18 cellular contexts compared by ENCODE assay signal in genomic region chr4:4529412-4529811, GRCh38. TPM values are rescaled to one million over a fixed set of nuclear protein-coding genes. Genes with fewer than 3 reads are reported as not detected.
DNase-seq lines count a peak whose midpoint lies in the region; ATAC-seq and TF ChIP-seq lines count a peak whose summit lies in the region.
"Had no signal": no experiment of that assay in that cellular context is flagged by ENCODE, and none has a peak within 500 bp of the region (broad histone marks: within the 10 kb centered on the region; RNA-seq: fewer than 3 reads in every experiment).

No MANE protein-coding gene starts in this region.

- H3K4me2 ChIP-seq in IMR-90 (ENCODE audit: low read depth, low read length) (no peak overlapping the region), neural progenitor cell (no peak overlapping the region)
- H3K4me2 ChIP-seq: A549; BLaER1 treated with 17β-estradiol and CSF1 and Interleukin-3, amounts not matched to agents 10 nM and 100 nM had no signal

- TF ChIP-seq RAD21 in IMR-90 (IDR thresholded peaks at IDR 0.05; ENCODE audit: low read length), result no peak

- no peak overlapping the region for H3K18ac ChIP-seq in IMR-90 (ENCODE audit: low read depth, low read length)

- no TSS peak for BruUV-seq in IMR-90 (replicated peaks; lab: Mats Ljungman, UMichigan)

- POLR2A ChIA-PET in IMR-90 (lab: Charles Lee; ENCODE audit: unreplicated experiment), result no interaction called here

- H3K4ac ChIP-seq in IMR-90 (ENCODE audit: low read depth, low read length), result no peak overlapping the region

- peaks cover 11% of the 10 kb centered on the region for H3K79me2 ChIP-seq in neural progenitor cell (ENCODE audit: low read depth)

- DNase-seq in IMR-90, result no peak
- no peak for DNase-seq in neural progenitor cell (ENCODE audit: low spot score)
- DNase-seq in psoas muscle, result no peak
- DNase-seq in RPMI8226, result no peak
- no peak for DNase-seq in GM13976 (ENCODE audit: low spot score)
- DNase-seq: AML-193; Caco-2; Calu3; CD4-positive, alpha-beta T cell; CD8-positive, alpha-beta T cell; DMS79 treated with DMSO at 0.1 percent for 48 hours; GF-D8 had no signal

- no peak overlapping the region for H4K8ac ChIP-seq in IMR-90 (ENCODE audit: low read depth in 2 of 2, low read length in 2 of 2)

- H3K27ac Mint-ChIP-seq in neural progenitor cell, result peak overlapping the region; percentile 35
- H3K27ac Mint-ChIP-seq: B cell; CD4-positive, alpha-beta T cell; CD8-positive, alpha-beta T cell had no signal

- H3K9me3 ChIP-seq in IMR-90 (ENCODE audit: control insufficient read depth, insufficient read depth, low read length), result no peaks in the 10 kb centered on the region
- H3K9me3 ChIP-seq in neural progenitor cell (ENCODE audit: low read depth), result no peaks in the 10 kb centered on the region
- H3K9me3 ChIP-seq in psoas muscle, result no peaks in the 10 kb centered on the region
- H3K9me3 ChIP-seq: A549; BLaER1 treated with 17β-estradiol and CSF1 and Interleukin-3, amounts not matched to agents 10 nM and 100 nM; Caco-2 had no signal

- dilution Hi-C loops in IMR-90 (cut with HindIII; ENCODE audit: low sequenced_read_pairs, unreplicated experiment), result no loop called here

- H3K27me3 Mint-ChIP-seq in neural progenitor cell (ENCODE audit: insufficient read depth, low read depth), result peaks cover 3% of the 10 kb centered on the region
- H3K27me3 Mint-ChIP-seq: B cell; CD4-positive, alpha-beta T cell had no signal

- H3K79me1 ChIP-seq in IMR-90 (ENCODE audit: low read depth in 1 of 2, low read length in 2 of 2), result peaks cover 31 to 48% of the 10 kb centered on the region in 2 experiments

- H2BK20ac ChIP-seq in IMR-90 (ENCODE audit: low read depth, low read length), result no peak overlapping the region

- H2AK9ac ChIP-seq in IMR-90 (replicated peaks; ENCODE audit: low read depth, low read length, poor library complexity), result no peak overlapping the region

- H3K4me1 ChIP-seq in IMR-90 (ENCODE audit: control insufficient read depth, insufficient read depth, low read length) (no peaks in the 10 kb centered on the region), neural progenitor cell (peaks cover 6% of the 10 kb centered on the region), psoas muscle (peaks cover 3% of the 10 kb centered on the region)
- H3K4me1 ChIP-seq: A549, Caco-2 had no signal

- H3K56ac ChIP-seq in IMR-90 (ENCODE audit: extremely low read depth, insufficient read depth, low read length), result no peak overlapping the region

- H2AK5ac ChIP-seq in IMR-90 (ENCODE audit: low read depth, low read length), result 0 out of 2 replicates have a peak overlapping the region, but pooled peaks have one; percentile 8

- H4K5ac ChIP-seq in IMR-90 (ENCODE audit: low read depth, low read length), result no peak overlapping the region

- H3K27me3 ChIP-seq in IMR-90 (ENCODE audit: control insufficient read depth, insufficient read depth, low read length) (no peaks in the 10 kb centered on the region), neural progenitor cell (no peaks in the 10 kb centered on the region), psoas muscle (ENCODE audit: insufficient read depth in 3 of 3, low read length in 2 of 3) (no peaks in the 10 kb centered on the region)
- H3K27me3 ChIP-seq: BLaER1 treated with 17β-estradiol and CSF1 and Interleukin-3, amounts not matched to agents 10 nM and 100 nM had no signal

- WGBS in IMR-90 (ENCODE audit: extremely low coverage in 2 of 2, insufficient read length in 1 of 2), 2 experiments, result 76% methylated on average over 2 of the region's 5 CpGs; no CpG with 5 or more reads in 1 of the 2 experiments
- WGBS in psoas muscle, 3 donors, result 38 to 57% (median 50%) methylated on average over 5 of the region's 5 CpGs

- H3K14ac ChIP-seq in IMR-90 (replicated peaks; ENCODE audit: low read depth, low read length), result no peak overlapping the region

- H3K9me1 ChIP-seq in IMR-90 (ENCODE audit: insufficient read depth, low read length), result peaks cover 16% of the 10 kb centered on the region

- H3K23ac ChIP-seq in IMR-90 (ENCODE audit: low read depth, low read length), result no peak overlapping the region

- in situ Hi-C loops in IMR-90 (cut with MboI; ENCODE audit: low sequenced_read_pairs), result no loop called here
- in situ Hi-C loops in GM13976 (cut with MboI; ENCODE audit: low sequenced_read_pairs, unreplicated experiment), result no loop called here

- CTCF ChIA-PET in IMR-90 (lab: Yijun Ruan, JAX), result interaction anchor here (1.7 to 1.8 kb wide), 2 partner anchors 9 to 10 kb away, joined by 4 to 8 read pairs; no protein-coding TSS in a partner anchor

- H2BK120ac ChIP-seq in IMR-90 (ENCODE audit: low read depth, low read length), result no peak overlapping the region

- ATAC-seq in IMR-90 (ENCODE audit: low read depth), result no peak
- peak; percentile 52 to 65 (median 59) for ATAC-seq in psoas muscle
- ATAC-seq in GM18520 (IDR thresholded peaks at IDR 0.05; ENCODE audit: unreplicated experiment), result no peak
- ATAC-seq: A549; CD8-positive, alpha-beta T cell had no signal

- peaks cover 16% of the 10 kb centered on the region for H4K20me1 ChIP-seq in IMR-90 (ENCODE audit: insufficient read depth, low read length)
- H4K20me1 ChIP-seq in neural progenitor cell (ENCODE audit: low read depth), result peaks cover 13% of the 10 kb centered on the region

- no peak overlapping the region for H3K4me3 Mint-ChIP-seq in neural progenitor cell
- H3K4me3 Mint-ChIP-seq: B cell; CD4-positive, alpha-beta T cell; CD8-positive, alpha-beta T cell had no signal

- H2AFZ ChIP-seq in IMR-90 (replicated peaks; ENCODE audit: low read length, poor library complexity), result no peak overlapping the region
- no peak overlapping the region for H2AFZ ChIP-seq in neural progenitor cell (replicated peaks)

- H3K4me1 Mint-ChIP-seq in neural progenitor cell, result peaks cover 27% of the 10 kb centered on the region

- H3K36me3 Mint-ChIP-seq in neural progenitor cell, result peaks cover 12% of the 10 kb centered on the region

- H3K36me3 ChIP-seq in IMR-90 (ENCODE audit: control insufficient read depth, insufficient read depth, low read length) (peaks cover 6% of the 10 kb centered on the region; the same call in 1 of the 2 replicates), neural progenitor cell (no peaks in the 10 kb centered on the region), psoas muscle (ENCODE audit: insufficient read depth in 1 of 2, low read depth in 1 of 2) (peaks cover 0 to 3% of the 10 kb centered on the region in 2 donors)

- no peak overlapping the region for H2BK15ac ChIP-seq in IMR-90 (ENCODE audit: low read depth, low read length)

- no peak overlapping the region for H2BK5ac ChIP-seq in IMR-90 (ENCODE audit: low read depth, low read length, poor library complexity, severe bottlenecking)

- no peak for TF ChIP-seq POLR2A in IMR-90 (IDR thresholded peaks at IDR 0.05; ENCODE audit: low read depth, low read length)

- no peak overlapping the region for H4K91ac ChIP-seq in IMR-90 (ENCODE audit: insufficient read depth, low read depth, low read length)

- TF ChIP-seq CTCF in IMR-90 (conservative IDR thresholded peaks at IDR 0.05; ENCODE audit: low read depth, low read length) (no peak), neural progenitor cell (IDR thresholded peaks at IDR 0.05) (no peak), psoas muscle (IDR thresholded peaks at IDR 0.05) (no peak), GM13976 (IDR thresholded peaks at IDR 0.05; ENCODE audit: borderline replicate concordance, control extremely low read depth, extremely low read depth, insufficient read depth, missing control alignments) (no peak)

- H3K4me3 ChIP-seq in IMR-90 (ENCODE audit: insufficient read depth, low read depth, low read length) (no peak overlapping the region), neural progenitor cell (no peak overlapping the region), psoas muscle (no peak overlapping the region)
- H3K4me3 ChIP-seq: A549; BLaER1 treated with 17β-estradiol and CSF1 and Interleukin-3, amounts not matched to agents 10 nM and 100 nM had no signal

- intact Hi-C loops in IMR-90 (cut with micrococcal nuclease), result no loop called here
- intact Hi-C loops in psoas muscle (cut with DNase I), result no loop called here

- H3F3A ChIP-seq in neural progenitor cell (ENCODE audit: low read depth), result peaks cover 7% of the 10 kb centered on the region

- H3K27ac ChIP-seq in IMR-90 (ENCODE audit: insufficient read depth, low read length) (no peak overlapping the region), neural progenitor cell (no peak overlapping the region), psoas muscle (no peak overlapping the region)
- H3K27ac ChIP-seq: 22Rv1; A549; BLaER1 treated with 17β-estradiol and CSF1 and Interleukin-3, amounts not matched to agents 10 nM and 100 nM; C4-2B had no signal

- H3K9ac ChIP-seq in IMR-90 (ENCODE audit: low read depth, low read length) (no peak overlapping the region), neural progenitor cell (no peak overlapping the region)
- H3K9ac ChIP-seq: BLaER1 treated with 17β-estradiol and CSF1 and Interleukin-3, amounts not matched to agents 10 nM and 100 nM had no signal

- H3K9me3 Mint-ChIP-seq in neural progenitor cell, result no peaks in the 10 kb centered on the region
- H3K9me3 Mint-ChIP-seq: CD4-positive, alpha-beta T cell; CD8-positive, alpha-beta T cell had no signal

TF ChIP-seq in IMR-90, 13 proteins besides CTCF, POLR2A, EP300 and RAD21:
- TF ChIP-seq MAFK (IDR thresholded peaks at IDR 0.05; ENCODE audit: low read depth, low read length) (no peak), FOS (IDR thresholded peaks at IDR 0.05; ENCODE audit: low read depth, low read length) (no peak), MXI1 (IDR thresholded peaks at IDR 0.05; ENCODE audit: borderline replicate concordance, low read depth, low read length) (no peak), ELK1 (IDR thresholded peaks at IDR 0.05; ENCODE audit: borderline replicate concordance, low read depth, low read length) (no peak)

RNA-seq across cellular contexts. Expression of gene STX18, which starts 12.4 kb away (rescaled TPM):
- 20.1 and 26.9 TPM in 2 replicates for total RNA-seq in IMR-90 (2012; rRNA removed)
- 20.2 and 23.4 TPM in 2 replicates for polyA plus RNA-seq in IMR-90 (2012; rRNA removed)
- 28.5 and 38.9 TPM in 2 replicates for polyA plus RNA-seq in IMR-90 (2012; cell fraction: cytosol; rRNA removed)
- polyA plus RNA-seq in IMR-90 (2012; cell fraction: nucleus; rRNA removed; ENCODE audit: low replicate concordance), result 32.2 and 66.6 TPM in 2 replicates
- total RNA-seq in neural progenitor cell (ENCODE audit: low replicate concordance), result 24.9 and 33.9 TPM in 2 replicates
- 10 to 100 TPM; 12.1 to 21.1 (median 19.4) TPM for total RNA-seq in psoas muscle
- 10 to 100 TPM; 21.7 to 29.7 (median 24.3) TPM for polyA plus RNA-seq in psoas muscle

Comparison
In these comparisons a context has a peak if more than half of its experiments do, and no peak if none do; other contexts are left out.
1. ATAC-seq: peak in psoas muscle (4 of 4); none in IMR-90 (single experiment) and GM18520 (single experiment).